Comparison of ENCODE assay signal across 19 cellular contexts in genomic region chr4:128866691-128867090, GRCh38. TPM values are rescaled to one million over a fixed set of nuclear protein-coding genes. Genes with fewer than 3 reads are reported as not detected.
DNase-seq lines count a peak whose midpoint lies in the region; ATAC-seq and TF ChIP-seq lines count a peak whose summit lies in the region.
"Had no signal": no experiment of that assay in that cellular context is flagged by ENCODE, and none has a peak within 500 bp of the region (broad histone marks: within the 10 kb centered on the region; RNA-seq: fewer than 3 reads in every experiment).

No MANE protein-coding gene starts in this region.

- H3K4me3 Mint-ChIP-seq in activated T-cell treated with anti-CD3 and anti-CD28 coated beads, Interleukin-2, amount 50 U/mL, for 24 hours: no peak overlapping the region
- no peak overlapping the region for H3K4me3 Mint-ChIP-seq in activated T-cell treated with anti-CD3 and anti-CD28 coated beads, Interleukin-2, amount 50 U/mL, for 4 hours
- no peak overlapping the region for H3K4me3 Mint-ChIP-seq in CD4-positive, alpha-beta T cell
- no peak overlapping the region for H3K4me3 Mint-ChIP-seq in activated T-helper 17 cell treated with anti-CD3 and anti-CD28 coated beads, Interleukin-2, amount 50 U/mL, for 72 hours
- H3K4me3 Mint-ChIP-seq in stimulated activated naive CD8-positive, alpha-beta T cell treated with anti-CD3 and anti-CD28 coated beads, Interleukin-15, amount 100 ng/mL, for 72 hours: no peak overlapping the region
- H3K4me3 Mint-ChIP-seq: B cell, IgD-negative memory B cell had no signal

- no peak for DNase-seq in activated T-cell treated with anti-CD3 and anti-CD28 coated beads, Interleukin-2, amount 50 U/mL, for 24 hours
- DNase-seq in activated T-cell treated with anti-CD3 and anti-CD28 coated beads, Interleukin-2, amount 50 U/mL, for 4 hours: no peak
- no peak for DNase-seq in CD4-positive, alpha-beta T cell
- no peak for DNase-seq in stimulated activated naive CD8-positive, alpha-beta T cell treated with anti-CD3 and anti-CD28 coated beads, Interleukin-15, amount 100 ng/mL, for 72 hours
- no peak for DNase-seq in medulla oblongata (ENCODE audit: extremely low spot score)
- DNase-seq: DMS153, GF-D8, GM23248, Kasumi-1, MM.1S, NCI-H1092, NCI-H2081, NCI-H446 treated with DMSO at 0.1 percent for 48 hours, NCI-H69 had no signal

- H3K4me1 Mint-ChIP-seq in activated T-cell treated with anti-CD3 and anti-CD28 coated beads, Interleukin-2, amount 50 U/mL, for 24 hours (ENCODE audit: low read depth): peaks cover 41% of the 10 kb centered on the region
- H3K4me1 Mint-ChIP-seq in activated T-cell treated with anti-CD3 and anti-CD28 coated beads, Interleukin-2, amount 50 U/mL, for 4 hours (ENCODE audit: low read depth): peaks cover 25% of the 10 kb centered on the region
- H3K4me1 Mint-ChIP-seq in CD4-positive, alpha-beta T cell (ENCODE audit: low read depth): peaks cover 48% of the 10 kb centered on the region
- peaks cover 34% of the 10 kb centered on the region for H3K4me1 Mint-ChIP-seq in activated T-helper 17 cell treated with anti-CD3 and anti-CD28 coated beads, Interleukin-2, amount 50 U/mL, for 72 hours
- H3K4me1 Mint-ChIP-seq in stimulated activated naive CD8-positive, alpha-beta T cell treated with anti-CD3 and anti-CD28 coated beads, Interleukin-15, amount 100 ng/mL, for 72 hours: peaks cover 36% of the 10 kb centered on the region

- H3K27ac Mint-ChIP-seq in activated T-cell treated with anti-CD3 and anti-CD28 coated beads, Interleukin-2, amount 50 U/mL, for 24 hours: peak overlapping the region; percentile 48
- peak overlapping the region; percentile 24 for H3K27ac Mint-ChIP-seq in CD4-positive, alpha-beta T cell
- peak overlapping the region; percentile 6 for H3K27ac Mint-ChIP-seq in activated T-helper 17 cell treated with anti-CD3 and anti-CD28 coated beads, Interleukin-2, amount 50 U/mL, for 72 hours
- H3K27ac Mint-ChIP-seq in stimulated activated naive CD8-positive, alpha-beta T cell treated with anti-CD3 and anti-CD28 coated beads, Interleukin-15, amount 100 ng/mL, for 72 hours: peak overlapping the region in 1 of 2 donors; percentile 23
- H3K27ac Mint-ChIP-seq: B cell had no signal

- intact Hi-C loops in CD4-positive, alpha-beta T cell (cut with DNase I, micrococcal nuclease): loop anchor here in 1 of 2 experiments (10.0 kb wide), 1 partner anchor 292 kb away; no protein-coding TSS in a partner anchor

- POLR2A ChIA-PET in CD4-positive, alpha-beta T cell (lab: Charles Lee): no interaction called here

- H3K27me3 ChIP-seq in CD4-positive, alpha-beta T cell (ENCODE audit: control insufficient read depth, insufficient read depth, low read length): no peaks in the 10 kb centered on the region
- no peaks in the 10 kb centered on the region for H3K27me3 ChIP-seq in neutrophil

- no peaks in the 10 kb centered on the region for H3K27me3 Mint-ChIP-seq in activated T-cell treated with anti-CD3 and anti-CD28 coated beads, Interleukin-2, amount 50 U/mL, for 24 hours
- no peaks in the 10 kb centered on the region for H3K27me3 Mint-ChIP-seq in activated T-cell treated with anti-CD3 and anti-CD28 coated beads, Interleukin-2, amount 50 U/mL, for 4 hours (ENCODE audit: low read depth)
- no peaks in the 10 kb centered on the region for H3K27me3 Mint-ChIP-seq in CD4-positive, alpha-beta T cell
- no peaks in the 10 kb centered on the region for H3K27me3 Mint-ChIP-seq in activated T-helper 17 cell treated with anti-CD3 and anti-CD28 coated beads, Interleukin-2, amount 50 U/mL, for 72 hours
- H3K27me3 Mint-ChIP-seq in stimulated activated naive CD8-positive, alpha-beta T cell treated with anti-CD3 and anti-CD28 coated beads, Interleukin-15, amount 100 ng/mL, for 72 hours: no peaks in the 10 kb centered on the region
- H3K27me3 Mint-ChIP-seq: B cell, IgD-negative memory B cell had no signal

- no peaks in the 10 kb centered on the region for H3K9me3 Mint-ChIP-seq in activated T-cell treated with anti-CD3 and anti-CD28 coated beads, Interleukin-2, amount 50 U/mL, for 24 hours
- no peaks in the 10 kb centered on the region for H3K9me3 Mint-ChIP-seq in activated T-cell treated with anti-CD3 and anti-CD28 coated beads, Interleukin-2, amount 50 U/mL, for 4 hours
- H3K9me3 Mint-ChIP-seq in CD4-positive, alpha-beta T cell: no peaks in the 10 kb centered on the region
- H3K9me3 Mint-ChIP-seq in activated T-helper 17 cell treated with anti-CD3 and anti-CD28 coated beads, Interleukin-2, amount 50 U/mL, for 72 hours: no peaks in the 10 kb centered on the region
- no peaks in the 10 kb centered on the region for H3K9me3 Mint-ChIP-seq in stimulated activated naive CD8-positive, alpha-beta T cell treated with anti-CD3 and anti-CD28 coated beads, Interleukin-15, amount 100 ng/mL, for 72 hours
- H3K9me3 Mint-ChIP-seq: IgD-negative memory B cell had no signal

- no peak for ATAC-seq in activated T-cell treated with anti-CD3 and anti-CD28 coated beads, Interleukin-2, amount 50 U/mL, for 4 hours
- ATAC-seq in CD4-positive, alpha-beta T cell (ENCODE audit: poor library complexity): no peak
- no peak for ATAC-seq in activated T-helper 17 cell treated with anti-CD3 and anti-CD28 coated beads, Interleukin-2, amount 50 U/mL, for 72 hours (replicated peaks)
- no peak for ATAC-seq in stimulated activated naive CD8-positive, alpha-beta T cell treated with anti-CD3 and anti-CD28 coated beads, Interleukin-15, amount 100 ng/mL, for 72 hours
- ATAC-seq: Panc1 had no signal

- H3K27ac ChIP-seq in CD4-positive, alpha-beta T cell (ENCODE audit: low read depth, low read length): no peak overlapping the region
- H3K27ac ChIP-seq in neutrophil: peak overlapping the region; percentile 22
- H3K27ac ChIP-seq: GM23248 had no signal

- H3K4me1 ChIP-seq in neutrophil (ENCODE audit: control insufficient read depth in 1 of 2, insufficient read depth in 1 of 2, low read depth in 1 of 2, low read length in 1 of 2): peaks cover 19 to 21% of the 10 kb centered on the region in 2 experiments

- CTCF ChIA-PET in CD4-positive, alpha-beta T cell (lab: Charles Lee): no interaction called here

- H3K4me3 ChIP-seq in neutrophil (ENCODE audit: low read depth in 1 of 2, low read length in 1 of 2): no peak overlapping the region
- H3K4me3 ChIP-seq: GM23248 had no signal

- no peaks in the 10 kb centered on the region for H3K9me3 ChIP-seq in CD4-positive, alpha-beta T cell (ENCODE audit: control insufficient read depth, low read length)
- H3K9me3 ChIP-seq in neutrophil: no peaks in the 10 kb centered on the region

- peaks cover 43% of the 10 kb centered on the region for H3K36me3 ChIP-seq in neutrophil

- peaks cover 99% of the 10 kb centered on the region for H3K36me3 Mint-ChIP-seq in activated T-cell treated with anti-CD3 and anti-CD28 coated beads, Interleukin-2, amount 50 U/mL, for 24 hours (ENCODE audit: low read depth)
- peaks cover 46% of the 10 kb centered on the region for H3K36me3 Mint-ChIP-seq in activated T-cell treated with anti-CD3 and anti-CD28 coated beads, Interleukin-2, amount 50 U/mL, for 4 hours (ENCODE audit: insufficient read depth)
- H3K36me3 Mint-ChIP-seq in CD4-positive, alpha-beta T cell (ENCODE audit: low read depth): peaks cover 95% of the 10 kb centered on the region
- H3K36me3 Mint-ChIP-seq in activated T-helper 17 cell treated with anti-CD3 and anti-CD28 coated beads, Interleukin-2, amount 50 U/mL, for 72 hours (ENCODE audit: low read depth): peaks cover 92% of the 10 kb centered on the region

- TF ChIP-seq CTCF in CD4-positive, alpha-beta T cell (IDR thresholded peaks at IDR 0.05): no peak
- no peak for TF ChIP-seq CTCF in neutrophil (IDR thresholded peaks at IDR 0.05)

RNA-seq across cellular contexts. Expression of gene JADE1, which starts 57.2 kb away (rescaled TPM):
- total RNA-seq in activated T-cell treated with anti-CD3 and anti-CD28 coated beads, Interleukin-2, amount 50 U/mL, for 4 hours: 10 to 100 TPM; 30.0 to 40.5 (median 39.1) TPM
- total RNA-seq in CD4-positive, alpha-beta T cell: 10 to 100 TPM; 57.1 to 58.4 TPM
- total RNA-seq in activated T-helper 17 cell treated with anti-CD3 and anti-CD28 coated beads, Interleukin-2, amount 50 U/mL, for 72 hours: 10 to 100 TPM; 22.2 to 27.3 TPM
